8 cellular contexts compared by ENCODE assay signal in the genomic region with DNA sequence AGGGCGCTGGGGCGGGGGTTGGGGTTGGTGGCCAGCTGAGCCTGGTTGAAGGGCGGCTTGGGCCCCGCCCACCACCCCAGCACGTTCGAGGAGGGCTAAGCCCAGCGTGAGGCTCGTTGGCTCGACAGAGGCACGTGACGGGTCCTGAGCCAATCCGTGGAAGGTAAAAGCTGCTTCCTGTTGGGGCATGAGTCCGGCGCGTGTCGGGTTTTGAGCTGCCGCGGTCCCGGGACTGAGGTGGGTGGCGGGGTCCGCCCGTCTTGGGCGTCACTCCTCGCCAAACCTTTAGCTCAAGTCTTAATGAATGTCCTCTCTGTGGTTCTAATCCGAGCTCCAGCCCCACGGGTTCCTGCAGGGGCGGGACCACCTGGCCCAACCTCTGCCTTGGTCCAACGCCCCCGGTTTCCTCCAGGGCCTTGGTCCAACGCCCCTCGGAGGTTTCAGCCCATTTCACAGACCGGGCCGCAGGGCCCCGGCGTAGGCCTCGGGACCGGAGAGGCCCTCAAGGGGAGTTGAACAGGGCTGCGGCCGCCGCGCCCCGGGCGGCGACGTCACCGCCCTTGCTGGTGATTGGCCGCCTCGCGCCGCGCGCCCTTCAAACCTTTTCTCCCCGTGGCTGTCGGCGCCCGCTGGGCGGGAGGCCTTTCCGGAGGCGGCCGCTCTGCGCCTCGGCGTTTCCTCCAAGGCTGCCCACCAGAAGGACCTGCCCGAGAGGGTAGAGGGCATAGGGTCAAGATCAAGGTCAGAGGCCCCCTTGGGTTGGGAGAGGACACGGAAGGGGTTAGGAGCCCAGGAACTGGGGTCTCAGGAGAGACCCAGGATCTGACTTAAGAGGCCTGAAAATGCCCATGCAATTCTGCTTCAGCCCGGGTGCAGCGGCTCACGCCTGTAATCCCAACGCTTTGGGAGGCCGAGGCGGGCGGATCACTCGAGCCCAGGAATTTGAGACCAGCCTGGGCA. TPM values are rescaled to one million over a fixed set of nuclear protein-coding genes. Genes with fewer than 3 reads are reported as not detected.
DNase-seq lines count a peak whose midpoint lies in the region; ATAC-seq and TF ChIP-seq lines count a peak whose summit lies in the region.

A gene with protein sequence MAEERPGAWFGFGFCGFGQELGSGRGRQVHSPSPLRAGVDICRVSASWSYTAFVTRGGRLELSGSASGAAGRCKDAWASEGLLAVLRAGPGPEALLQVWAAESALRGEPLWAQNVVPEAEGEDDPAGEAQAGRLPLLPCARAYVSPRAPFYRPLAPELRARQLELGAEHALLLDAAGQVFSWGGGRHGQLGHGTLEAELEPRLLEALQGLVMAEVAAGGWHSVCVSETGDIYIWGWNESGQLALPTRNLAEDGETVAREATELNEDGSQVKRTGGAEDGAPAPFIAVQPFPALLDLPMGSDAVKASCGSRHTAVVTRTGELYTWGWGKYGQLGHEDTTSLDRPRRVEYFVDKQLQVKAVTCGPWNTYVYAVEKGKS (plus strand): TSS at position 173 of the 960 bp plus-strand sequence. CDS start 1,851 bp downstream, outside the sequence.

- peaks cover 24% of the 10 kb centered on the region for H3K4me1 ChIP-seq in DOHH2 (ENCODE audit: control insufficient read depth, low read length)
- H3K4me1 ChIP-seq in GM23338 (ENCODE audit: insufficient read depth), result peaks cover 13% of the 10 kb centered on the region

- no peaks in the 10 kb centered on the region; the same call in 2 of the 3 replicates for H3K9me3 Mint-ChIP-seq in GM23338
- H3K9me3 Mint-ChIP-seq in activated naive CD4-positive, alpha-beta T cell treated with anti-CD3 and anti-CD28 coated beads, Interleukin-2, amount 10 ng/mL, durations not matched to agents 7 days and 5 days, result no peaks in the 10 kb centered on the region

- H3K4me2 ChIP-seq in DOHH2 (ENCODE audit: low read length) (peak within 1 kb of the TSS; percentile 87), GM23338 (peak within 1 kb of the TSS; percentile 84)

- H3K36me3 Mint-ChIP-seq in GM23338 (ENCODE audit: low read depth), result peaks cover 40% of the 10 kb centered on the region
- H3K36me3 Mint-ChIP-seq in activated naive CD4-positive, alpha-beta T cell treated with anti-CD3 and anti-CD28 coated beads, Interleukin-2, amount 10 ng/mL, durations not matched to agents 7 days and 5 days, result peaks cover 38% of the 10 kb centered on the region

- H3K9me2 ChIP-seq in DOHH2 (replicated peaks; ENCODE audit: control insufficient read depth, low read length) (no peaks in the 10 kb centered on the region), GM23338 (ENCODE audit: insufficient read depth) (no peaks in the 10 kb centered on the region)

- peaks cover 19% of the 10 kb centered on the region for H3K27me3 Mint-ChIP-seq in GM23338 (ENCODE audit: insufficient read depth, low read depth, poor library complexity)
- H3K27me3 Mint-ChIP-seq in activated naive CD4-positive, alpha-beta T cell treated with anti-CD3 and anti-CD28 coated beads, Interleukin-2, amount 10 ng/mL, durations not matched to agents 7 days and 5 days, result no peaks in the 10 kb centered on the region

- TF ChIP-seq CTCF in DOHH2 (IDR thresholded peaks at IDR 0.05; ENCODE audit: low read depth, low read length, poor library complexity, severe bottlenecking), result no peak
- no peak for TF ChIP-seq CTCF in GM23338 (conservative IDR thresholded peaks at IDR 0.05; ENCODE audit: low read depth in 2 of 2)
- TF ChIP-seq CTCF in LNCaP clone FGC (IDR thresholded peaks at IDR 0.05; ENCODE audit: control insufficient read depth, extremely low read depth, insufficient read depth), result no peak

- H3K36me3 ChIP-seq in DOHH2 (ENCODE audit: control insufficient read depth, low read length) (peaks cover 66% of the 10 kb centered on the region), GM23338 (ENCODE audit: insufficient read depth) (peaks cover 7% of the 10 kb centered on the region; the same call in 1 of the 2 replicates)

- H3K27me3 ChIP-seq in DOHH2 (ENCODE audit: control insufficient read depth, low read length) (no peaks in the 10 kb centered on the region), GM23338 (ENCODE audit: insufficient read depth) (no peaks in the 10 kb centered on the region)

- H3F3A ChIP-seq in DOHH2 (ENCODE audit: control insufficient read depth, insufficient read depth) (0 out of 2 replicates have a peak, but pooled peaks cover 3% of the 10 kb centered on the region), GM23338 (replicated peaks; ENCODE audit: low read depth) (peaks cover 17% of the 10 kb centered on the region; the same call in 1 of the 2 replicates)

- peak within 1 kb of the TSS; percentile 90 for H2AFZ ChIP-seq in GM23338

- H3K4me3 ChIP-seq in DOHH2 (ENCODE audit: low read length), result peak within 1 kb of the TSS; percentile 80
- peak within 1 kb of the TSS; percentile 75 for H3K4me3 ChIP-seq in GM23338
- peak within 1 kb of the TSS; percentile 68 for H3K4me3 ChIP-seq in LNCaP clone FGC (ENCODE audit: low read depth, low read length)

- peaks cover 10% of the 10 kb centered on the region for H3K4me1 Mint-ChIP-seq in GM23338
- peaks cover 27% of the 10 kb centered on the region for H3K4me1 Mint-ChIP-seq in activated naive CD4-positive, alpha-beta T cell treated with anti-CD3 and anti-CD28 coated beads, Interleukin-2, amount 10 ng/mL, durations not matched to agents 7 days and 5 days

- peaks cover 31% of the 10 kb centered on the region for H3K79me2 ChIP-seq in DOHH2 (ENCODE audit: control insufficient read depth, low read length)
- H3K79me2 ChIP-seq in GM23338 (replicated peaks; ENCODE audit: insufficient read depth), result no peaks in the 10 kb centered on the region

- peak within 1 kb of the TSS; percentile 93 for H3K27ac Mint-ChIP-seq in GM23338
- H3K27ac Mint-ChIP-seq in activated naive CD4-positive, alpha-beta T cell treated with anti-CD3 and anti-CD28 coated beads, Interleukin-2, amount 10 ng/mL, durations not matched to agents 7 days and 5 days, result peak within 1 kb of the TSS; percentile 96

- H4K20me1 ChIP-seq in DOHH2 (ENCODE audit: control insufficient read depth, insufficient read depth, low read depth, low read length), result no peaks in the 10 kb centered on the region
- no peaks in the 10 kb centered on the region for H4K20me1 ChIP-seq in GM23338 (replicated peaks; ENCODE audit: insufficient read depth)

- in situ Hi-C loops in SK-MEL-5 (cut with HindIII; ENCODE audit: low pct_unique_long_range_greater_than_20kb, low sequenced_read_pairs), result no loop called here

- H3K4me3 Mint-ChIP-seq in GM23338, result peak within 1 kb of the TSS; percentile 83
- H3K4me3 Mint-ChIP-seq in activated naive CD4-positive, alpha-beta T cell treated with anti-CD3 and anti-CD28 coated beads, Interleukin-2, amount 10 ng/mL, durations not matched to agents 7 days and 5 days, result peak within 1 kb of the TSS; percentile 85

- DNase-seq in GM23338 (ENCODE audit: low spot score) (peak; percentile 98), LNCaP clone FGC (ENCODE audit: low read depth) (peak; percentile 89), SK-MEL-5 (ENCODE audit: low read depth, low spot score) (peak; percentile 97), germinal center (ENCODE audit: low spot score) (peak; percentile 99), non-pigmented ciliary epithelial cell (ENCODE audit: low read depth) (peak; percentile 77), superior temporal gyrus (ENCODE audit: extremely low spot score) (peak; percentile 97)
- DNase-seq in activated naive CD4-positive, alpha-beta T cell treated with anti-CD3 and anti-CD28 coated beads, Interleukin-2, amount 10 ng/mL, durations not matched to agents 7 days and 5 days, result peak; percentile 96

- H3K9me3 ChIP-seq in DOHH2 (ENCODE audit: control insufficient read depth, insufficient read depth, low read length), result no peaks in the 10 kb centered on the region

- peak within 1 kb of the TSS; percentile 89 for H3K27ac ChIP-seq in DOHH2 (ENCODE audit: low read depth, low read length)
- H3K27ac ChIP-seq in GM23338 (ENCODE audit: low read depth), result peak within 1 kb of the TSS; percentile 95

- peak; percentile 72 for ATAC-seq in GM23338

- CTCF ChIA-PET in activated naive CD4-positive, alpha-beta T cell treated with anti-CD3 and anti-CD28 coated beads, Interleukin-2, amount 10 ng/mL, durations not matched to agents 7 days and 5 days (lab: Charles Lee), result interaction anchor here (0.6 to 6.9 kb wide), 10 partner anchors 11 to 1864 kb away, joined by 3 to 77 read pairs (median 7); a partner anchor contains a TSS

TF ChIP-seq in GM23338, 12 proteins besides CTCF, POLR2A, EP300 and RAD21:
- TF ChIP-seq ZNF331 (CRISPR knock-in tag; IDR thresholded peaks at IDR 0.05; ENCODE audit: low read depth) (no peak), CREB1 (CRISPR knock-in tag; IDR thresholded peaks at IDR 0.05; ENCODE audit: low read depth) (peak; percentile 83), POLR2AphosphoS5 (IDR thresholded peaks at IDR 0.05; ENCODE audit: low read depth) (peak; percentile 75)
- TF ChIP-seq, protein P1, sequence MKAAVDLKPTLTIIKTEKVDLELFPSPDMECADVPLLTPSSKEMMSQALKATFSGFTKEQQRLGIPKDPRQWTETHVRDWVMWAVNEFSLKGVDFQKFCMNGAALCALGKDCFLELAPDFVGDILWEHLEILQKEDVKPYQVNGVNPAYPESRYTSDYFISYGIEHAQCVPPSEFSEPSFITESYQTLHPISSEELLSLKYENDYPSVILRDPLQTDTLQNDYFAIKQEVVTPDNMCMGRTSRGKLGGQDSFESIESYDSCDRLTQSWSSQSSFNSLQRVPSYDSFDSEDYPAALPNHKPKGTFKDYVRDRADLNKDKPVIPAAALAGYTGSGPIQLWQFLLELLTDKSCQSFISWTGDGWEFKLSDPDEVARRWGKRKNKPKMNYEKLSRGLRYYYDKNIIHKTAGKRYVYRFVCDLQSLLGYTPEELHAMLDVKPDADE (IDR thresholded peaks at IDR 0.05), result 0 out of 2 replicates have a peak, but pooled peaks have one; percentile 55

RNA-seq across cellular contexts. Expression of the gene that starts here (rescaled TPM):
- 16.4 and 17.1 TPM in 2 replicates for total RNA-seq in GM23338 (2014; rRNA removed; shearing (Covaris generic))
- 10.8 and 14.3 TPM in 2 replicates for polyA plus RNA-seq in GM23338 (2016; fragmentation: Nextera tagmentation; extraction: Ambion mirVana)
- total RNA-seq in SK-MEL-5 (2014; rRNA removed; shearing (Covaris generic)), result 9.9 and 10.1 TPM in 2 replicates
- 19.7 and 20.5 TPM in 2 replicates for polyA plus RNA-seq in SK-MEL-5 (2015; cell fraction: cytosol; rRNA removed)
- polyA plus RNA-seq in SK-MEL-5 (2015; cell fraction: nucleus; rRNA removed), result 92.2 and 117 TPM in 2 replicates

Comparison
In these comparisons a context has a peak if more than half of its experiments do, and no peak if none do; other contexts are left out.
1. Peak in every context shown above with its lines: DNase-seq, ATAC-seq, H3K4me3 ChIP-seq and H3K27ac ChIP-seq.